ENCODE assay signal across 8 cellular contexts in genomic region chr1:92968138-92969032, GRCh38.
DNase-seq lines count a peak whose midpoint lies in the region; ATAC-seq and TF ChIP-seq lines count a peak whose summit lies in the region.

No MANE protein-coding gene starts in this region.

- no peak overlapping the region for H3K27ac Mint-ChIP-seq in nephron

- peak; percentile 71 for TF ChIP-seq CTCF in astrocyte of the cerebellum (IDR thresholded peaks at IDR 0.05; ENCODE audit: low read depth, low read length, missing control alignments)
- TF ChIP-seq CTCF in nephron (IDR thresholded peaks at IDR 0.05; ENCODE audit: unreplicated experiment in 3 of 3) = peak; percentile 35 to 56 (median 45)

- H3K27me3 Mint-ChIP-seq in nephron (ENCODE audit: low read depth) = no peaks in the 10 kb centered on the region

- H3K9me3 Mint-ChIP-seq in nephron = no peaks in the 10 kb centered on the region

- H3K4me1 Mint-ChIP-seq in nephron = no peaks in the 10 kb centered on the region

- in situ Hi-C loops in astrocyte of the cerebellum (cut with HindIII; ENCODE audit: low sequenced_read_pairs) = no loop called here

- H3K4me3 Mint-ChIP-seq in nephron = no peak overlapping the region

- DNase-seq in DMS 273 (lab: John Stamatoyannopoulos, UW; ENCODE audit: unreplicated experiment) (peak; percentile 44), DMS 273 treated with DMSO at 0.1 percent for 48 hours (lab: John Stamatoyannopoulos, UW) (no peak), HuH-7 (ENCODE audit: low spot score) (peak; percentile 45), astrocyte of the cerebellum (ENCODE audit: low read depth) (no peak), UCSD-AML1 (lab: John Stamatoyannopoulos, UW; ENCODE audit: unreplicated experiment) (no peak)
- no peak for DNase-seq in activated CD4-positive, CD25-positive, alpha-beta regulatory T cell (lab: John Stamatoyannopoulos, UW)

- peak; percentile 53 for ATAC-seq in GM19324 (IDR thresholded peaks at IDR 0.05; ENCODE audit: low FRiP score, unreplicated experiment)

- H3K36me3 Mint-ChIP-seq in nephron (ENCODE audit: low read depth) = no peaks in the 10 kb centered on the region

- H3K4me3 ChIP-seq in astrocyte of the cerebellum (ENCODE audit: low read depth, low read length) = no peak overlapping the region

Comparison
In these comparisons a context has a peak if more than half of its experiments do, and no peak if none do; other contexts are left out.
1. DNase-seq: peak in DMS 273 (single experiment) and HuH-7 (single experiment); none in DMS 273 treated with DMSO at 0.1 percent for 48 hours (single experiment), astrocyte of the cerebellum (single experiment), UCSD-AML1 (single experiment) and activated CD4-positive, CD25-positive, alpha-beta regulatory T cell (0 of 4).